ENCODE assay signal across 8 cellular contexts in the genomic region with DNA sequence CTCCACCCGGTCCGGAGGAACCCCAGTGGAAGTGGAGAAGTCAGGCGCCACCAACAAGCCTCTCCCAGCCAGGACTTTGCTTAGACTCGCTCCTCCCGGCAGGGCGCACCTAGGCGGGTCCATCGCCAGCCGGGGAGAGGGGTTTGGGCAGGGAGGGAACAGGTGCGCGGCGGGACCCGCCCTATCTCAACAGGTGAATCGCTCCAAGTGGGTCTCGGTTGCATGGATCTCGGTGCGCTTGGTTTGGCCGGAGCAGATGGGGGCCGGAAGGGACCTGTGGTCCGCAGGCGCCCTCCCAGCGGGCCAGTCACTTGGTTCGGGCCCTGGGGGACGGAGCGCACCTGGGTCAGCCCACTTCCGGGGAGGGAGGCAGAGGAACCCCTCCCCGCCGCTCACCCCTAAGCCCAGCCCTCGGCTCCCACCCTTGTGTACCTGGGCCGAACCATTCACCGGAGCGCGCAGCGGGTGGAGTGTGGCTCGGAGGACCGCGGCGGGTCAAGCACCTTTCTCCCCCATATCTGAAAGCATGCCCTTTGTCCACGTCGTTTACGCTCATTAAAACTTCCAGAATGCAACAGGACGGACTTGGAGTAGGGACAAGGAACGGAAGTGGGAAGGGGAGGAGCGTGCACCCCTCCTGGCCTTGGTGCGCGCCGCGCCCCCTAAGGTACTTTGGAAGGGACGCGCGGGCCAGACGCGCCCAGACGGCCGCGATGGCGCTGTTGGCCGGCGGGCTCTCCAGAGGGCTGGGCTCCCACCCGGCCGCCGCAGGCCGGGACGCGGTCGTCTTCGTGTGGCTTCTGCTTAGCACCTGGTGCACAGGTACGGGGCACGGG. TPM values are rescaled to one million over a fixed set of nuclear protein-coding genes. Genes with fewer than 3 reads are reported as not detected.
DNase-seq lines count a peak whose midpoint lies in the region; ATAC-seq, FAIRE-seq and TF ChIP-seq lines count a peak whose summit lies in the region.

A gene with protein sequence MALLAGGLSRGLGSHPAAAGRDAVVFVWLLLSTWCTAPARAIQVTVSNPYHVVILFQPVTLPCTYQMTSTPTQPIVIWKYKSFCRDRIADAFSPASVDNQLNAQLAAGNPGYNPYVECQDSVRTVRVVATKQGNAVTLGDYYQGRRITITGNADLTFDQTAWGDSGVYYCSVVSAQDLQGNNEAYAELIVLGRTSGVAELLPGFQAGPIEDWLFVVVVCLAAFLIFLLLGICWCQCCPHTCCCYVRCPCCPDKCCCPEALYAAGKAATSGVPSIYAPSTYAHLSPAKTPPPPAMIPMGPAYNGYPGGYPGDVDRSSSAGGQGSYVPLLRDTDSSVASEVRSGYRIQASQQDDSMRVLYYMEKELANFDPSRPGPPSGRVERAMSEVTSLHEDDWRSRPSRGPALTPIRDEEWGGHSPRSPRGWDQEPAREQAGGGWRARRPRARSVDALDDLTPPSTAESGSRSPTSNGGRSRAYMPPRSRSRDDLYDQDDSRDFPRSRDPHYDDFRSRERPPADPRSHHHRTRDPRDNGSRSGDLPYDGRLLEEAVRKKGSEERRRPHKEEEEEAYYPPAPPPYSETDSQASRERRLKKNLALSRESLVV (plus strand): TSS at position 693 of the 836 bp plus-strand sequence. CDS start 21 bp downstream, at position 714.

- TF ChIP-seq CTCF in Panc1 (IDR thresholded peaks at IDR 0.05) = no peak

- intact Hi-C loops in Panc1 (cut with micrococcal nuclease; ENCODE audit: unreplicated experiment) = no loop called here

- ATAC-seq in HG03378 (IDR thresholded peaks at IDR 0.05; ENCODE audit: unreplicated experiment) (peak; percentile 54), Panc1 (peak; percentile 92)

- H3K27ac Mint-ChIP-seq in activated naive CD4-positive, alpha-beta T cell treated with anti-CD3 and anti-CD28 coated beads, Interleukin-2, amount 50 U/mL, for 24 hours = peak within 1 kb of the TSS; percentile 88

- peak; percentile 93 for FAIRE-seq in GM19239 (lab: Jason Lieb, UNC)

- H3K4me3 ChIP-seq in Panc1 (ENCODE audit: low read depth in 2 of 2, low read length in 2 of 2) = peak within 1 kb of the TSS; percentile 73 to 78

- H3K36me3 ChIP-seq in Panc1 (ENCODE audit: control insufficient read depth, insufficient read depth, low read length) = no peaks in the 10 kb centered on the region; the same call in 1 of the 2 replicates

- H3K9me3 Mint-ChIP-seq in activated naive CD4-positive, alpha-beta T cell treated with anti-CD3 and anti-CD28 coated beads, Interleukin-2, amount 50 U/mL, for 24 hours = no peaks in the 10 kb centered on the region

- peaks cover 18% of the 10 kb centered on the region for H3K27me3 ChIP-seq in Panc1 (ENCODE audit: control insufficient read depth, insufficient read depth, low read length)

- H3K4me3 Mint-ChIP-seq in activated naive CD4-positive, alpha-beta T cell treated with anti-CD3 and anti-CD28 coated beads, Interleukin-2, amount 50 U/mL, for 24 hours = peak within 1 kb of the TSS; percentile 87

- POLR2A ChIA-PET in Panc1 (lab: Charles Lee) = no interaction called here

- DNase-seq in 8988T (peak; percentile 96), GM19239 (ENCODE audit: insufficient read length, low spot score) (peak; percentile 89), Panc1 (ENCODE audit: low read depth, low spot score) (peak; percentile 43), iPS-NIHi7 (ENCODE audit: extremely low spot score) (peak; percentile 95), epidermal melanocyte (ENCODE audit: insufficient read length, low spot score) (no peak)
- DNase-seq in stimulated activated CD4-positive, alpha-beta T cell treated with anti-CD3 and anti-CD28 coated beads, Interleukin-1b, Interleukin-23, amount 100 ng/mL, for 48 hours = peak; percentile 72

- H3K27me3 Mint-ChIP-seq in activated naive CD4-positive, alpha-beta T cell treated with anti-CD3 and anti-CD28 coated beads, Interleukin-2, amount 50 U/mL, for 24 hours = no peaks in the 10 kb centered on the region

- H3K36me3 Mint-ChIP-seq in activated naive CD4-positive, alpha-beta T cell treated with anti-CD3 and anti-CD28 coated beads, Interleukin-2, amount 50 U/mL, for 24 hours = no peaks in the 10 kb centered on the region

- CTCF ChIA-PET in Panc1 (lab: Charles Lee) = no interaction called here

- no peaks in the 10 kb centered on the region; the same call in 1 of the 2 replicates for H3K9me3 ChIP-seq in Panc1 (ENCODE audit: control insufficient read depth, insufficient read depth, low read depth, low read length)

- no TSS peak for BruUV-seq in Panc1 (replicated peaks; lab: Mats Ljungman, UMichigan)

- H3K27ac ChIP-seq in Panc1 (ENCODE audit: low read length) = peak within 1 kb of the TSS; percentile 85

- H3K4me1 ChIP-seq in Panc1 (ENCODE audit: control insufficient read depth, insufficient read depth, low read length) = peaks cover 4% of the 10 kb centered on the region; the same call in 1 of the 2 replicates

- H3K4me1 Mint-ChIP-seq in activated naive CD4-positive, alpha-beta T cell treated with anti-CD3 and anti-CD28 coated beads, Interleukin-2, amount 50 U/mL, for 24 hours = peaks cover 39% of the 10 kb centered on the region

- in situ Hi-C loops in Panc1 (cut with HindIII; ENCODE audit: low pct_unique_long_range_greater_than_20kb, low sequenced_read_pairs) = no loop called here

RNA-seq across cellular contexts. Expression of the gene that starts here (rescaled TPM):
- total RNA-seq in Panc1 (2021; ENCODE audit: unreplicated experiment) = 64.7 TPM
- 124 TPM for polyA plus RNA-seq in Panc1 (2012; ENCODE audit: insufficient read length)
